In genomic region chr15:75299311-75299688, GRCh38 we compare ENCODE assay signal across 10 cellular contexts. TPM values are rescaled to one million over a fixed set of nuclear protein-coding genes. Genes with fewer than 3 reads are reported as not detected.
DNase-seq lines count a peak whose midpoint lies in the region; ATAC-seq and TF ChIP-seq lines count a peak whose summit lies in the region.
"Not testable (repeated sequence)": the region's sequence is repeated elsewhere in the genome, so short reads cannot be mapped to it uniquely, and the experiment has no call there.
"Had no signal": no experiment of that assay in that cellular context is flagged by ENCODE, and none has a peak within 500 bp of the region (broad histone marks: within the 10 kb centered on the region; RNA-seq: fewer than 3 reads in every experiment).

No MANE protein-coding gene starts in this region.

- peak; percentile 75 for DNase-seq in activated CD4-positive, CD25-positive, alpha-beta regulatory T cell treated with anti-CD3 and anti-CD28 coated beads, Interleukin-2, amount 50 U/mL, for 72 hours
- DNase-seq in activated effector memory CD4-positive, alpha-beta T cell treated with Interleukin-2 at 50 U/mL for 16 hours = peak; percentile 53
- peak; percentile 79 for DNase-seq in endothelial cell (ENCODE audit: low spot score)
- DNase-seq in lower lobe of right lung = peak; percentile 72
- DNase-seq in stimulated activated CD4-positive, alpha-beta T cell treated with anti-CD3 and anti-CD28 coated beads, Interleukin-15, amount 100 ng/mL, for 24 hours = peak; percentile 71
- peak; percentile 28 to 44 for DNase-seq in tibial nerve (ENCODE audit: low spot score in 2 of 2)

- not testable (repeated sequence) for H3K36me3 ChIP-seq in lower lobe of right lung, tibial nerve

- TF ChIP-seq EP300 in tibial nerve (IDR thresholded peaks at IDR 0.05) = not testable (repeated sequence)

- H3K27me3 ChIP-seq in lower lobe of right lung (ENCODE audit: low read depth); tibial nerve: not testable (repeated sequence)

- not testable (repeated sequence) for H3K36me3 Mint-ChIP-seq in endothelial cell (ENCODE audit: low read depth, unreplicated experiment)

- H3K27ac Mint-ChIP-seq in endothelial cell (ENCODE audit: unreplicated experiment) = not testable (repeated sequence)

- intact Hi-C loops in lower lobe of right lung (cut with DNase I) = not testable (repeated sequence)

- not testable (repeated sequence) for H3K4me1 Mint-ChIP-seq in endothelial cell (ENCODE audit: unreplicated experiment)

- not testable (repeated sequence) for H3K9me3 Mint-ChIP-seq in endothelial cell (ENCODE audit: unreplicated experiment)

- H3K4me3 Mint-ChIP-seq in endothelial cell (ENCODE audit: unreplicated experiment) = not testable (repeated sequence)

- H3K27me3 Mint-ChIP-seq in endothelial cell (ENCODE audit: unreplicated experiment) = not testable (repeated sequence)

- not testable (repeated sequence) for H3K4me3 ChIP-seq in lower lobe of right lung, tibial nerve

- not testable (repeated sequence) for H3K9me3 ChIP-seq in lower lobe of right lung, tibial nerve

- peak; percentile 38 for ATAC-seq in HG03520 (IDR thresholded peaks at IDR 0.05; ENCODE audit: unreplicated experiment)
- ATAC-seq in lower lobe of right lung = peak; percentile 96 to 97

- 4% methylated on average over 4 of the region's 6 CpGs; no CpG with 5 or more reads in 1 of the 2 donors for WGBS in tibial nerve, 2 donors

- not testable (repeated sequence) for H3K27ac ChIP-seq in lower lobe of right lung, tibial nerve

- TF ChIP-seq CTCF in GM12874 (IDR thresholded peaks at IDR 0.05; ENCODE audit: insufficient read depth, low read depth, low read length) (peak; percentile 28; the same call in 1 of the 2 replicates), endothelial cell (IDR thresholded peaks at IDR 0.05; ENCODE audit: unreplicated experiment) (peak; percentile 70), lower lobe of right lung (IDR thresholded peaks at IDR 0.05) (peak; percentile 63), tibial nerve (IDR thresholded peaks at IDR 0.05) (peak in 4 of 5 experiments; percentile 18 to 66 (median 48))

- H3K4me1 ChIP-seq in lower lobe of right lung, tibial nerve: not testable (repeated sequence)

- not testable (repeated sequence) for TF ChIP-seq POLR2A in tibial nerve (IDR thresholded peaks at IDR 0.05)

RNA-seq across cellular contexts. Expression of gene GOLGA6D, which starts 16.7 kb away (rescaled TPM):
- total RNA-seq in endothelial cell (ENCODE audit: unreplicated experiment) (1.2 TPM), lower lobe of right lung (not detected), tibial nerve (not detected)
- total RNA-seq: Daoy, mammary epithelial cell had no signal

RNA-seq across cellular contexts. Expression of gene COMMD4, which starts 36.6 kb away (rescaled TPM):
- 165 TPM for total RNA-seq in endothelial cell (ENCODE audit: unreplicated experiment)
- total RNA-seq in lower lobe of right lung = 59.0 TPM
- total RNA-seq in tibial nerve = 10 to 100 TPM; 57.1 to 88.5 (median 66.2) TPM

RNA-seq across cellular contexts. Expression of gene GOLGA6C, which starts 41.2 kb away (rescaled TPM):
- total RNA-seq in endothelial cell (ENCODE audit: unreplicated experiment) (not detected), lower lobe of right lung (not detected), tibial nerve (1 to 10 TPM in 1 of 4 donors, under 1 TPM in 1, not detected in 2; 0.63 to 1.5 TPM)
- total RNA-seq: mammary epithelial cell had no signal

RNA-seq across cellular contexts. Expression of gene NEIL1, which starts 47.5 kb away (rescaled TPM):
- total RNA-seq in endothelial cell (ENCODE audit: unreplicated experiment) (149 TPM), lower lobe of right lung (43.7 TPM), tibial nerve (100 to 1,000 TPM in 1 of 4 donors, 10 to 100 TPM in 3; 45.8 to 101 (median 53.6) TPM)
- total RNA-seq: Daoy had no signal
